In the genomic region with DNA sequence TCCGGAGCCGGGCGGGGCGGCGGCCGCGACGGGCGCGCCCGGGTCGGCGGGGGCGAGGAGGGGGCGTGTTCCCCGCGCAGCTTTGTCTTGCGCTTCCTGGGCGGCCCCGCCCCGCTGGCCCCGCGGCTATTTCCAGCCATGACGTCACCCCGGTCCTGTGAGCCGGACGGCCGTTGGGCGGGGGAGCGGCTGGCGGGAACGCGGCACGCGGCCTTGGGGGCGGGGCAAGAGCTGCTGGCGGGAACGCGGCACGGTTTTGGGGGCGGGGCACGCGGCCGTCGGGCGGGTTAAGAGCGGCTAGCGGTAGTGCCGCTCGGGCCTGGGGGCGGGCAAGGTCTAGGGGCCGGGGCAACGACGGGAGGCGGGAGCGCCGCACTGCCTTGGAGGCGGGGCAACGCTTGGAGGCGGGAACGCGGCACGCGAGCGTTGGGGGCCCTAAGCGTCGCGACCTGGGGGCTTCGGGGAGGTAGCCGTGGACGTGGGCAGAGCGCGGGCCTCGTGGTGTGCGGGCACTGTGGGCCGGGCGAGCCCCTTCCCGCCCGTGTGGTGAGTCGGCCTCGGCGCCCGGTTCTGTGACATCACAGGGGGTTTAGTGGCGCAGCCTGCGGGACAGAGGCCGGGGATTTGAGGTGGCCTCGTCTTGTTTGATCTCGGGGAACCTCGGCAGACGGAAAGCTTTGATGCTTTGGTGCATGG, we compare ENCODE assay signal across 8 cellular contexts. TPM values are rescaled to one million over a fixed set of nuclear protein-coding genes. Genes with fewer than 3 reads are reported as not detected.
DNase-seq lines count a peak whose midpoint lies in the region; ATAC-seq, FAIRE-seq and TF ChIP-seq lines count a peak whose summit lies in the region.

No MANE protein-coding gene starts in this region.

- no peak for FAIRE-seq in A549 (lab: Jason Lieb, UNC)

- TF ChIP-seq EP300 in A549 (IDR thresholded peaks at IDR 0.05): no peak

- peaks cover 5 to 18% of the 10 kb centered on the region in 2 donors for H3K36me3 ChIP-seq in duodenal mucosa (ENCODE audit: control insufficient read depth in 1 of 2, insufficient read depth in 2 of 2, low read length in 2 of 2)
- peaks cover 30% of the 10 kb centered on the region for H3K36me3 ChIP-seq in lower lobe of right lung

- peak overlapping the region; percentile 39 to 57 for H3K9ac ChIP-seq in duodenal mucosa (ENCODE audit: low read depth in 1 of 2, low read length in 2 of 2)

- POLR2A ChIA-PET in A549 (lab: Yijun Ruan, JAX): interaction anchor here (0.8 to 1.4 kb wide), 4 partner anchors 60 to 245 kb away, joined by 3 to 5 read pairs (median 3); a partner anchor contains a TSS

- H3K27ac ChIP-seq in A549 (peak overlapping the region; percentile 87 to 90), duodenal mucosa (ENCODE audit: low read depth, low read length) (peak overlapping the region; percentile 99), lower lobe of right lung (peak overlapping the region; percentile 94)

- CTCF ChIA-PET in A549 (lab: Yijun Ruan, JAX): interaction anchor here (0.6 to 12.5 kb wide), 10 partner anchors 9 to 391 kb away, joined by 3 to 232 read pairs (median 5); no protein-coding TSS in a partner anchor

- TF ChIP-seq RAD21 in A549 (conservative IDR thresholded peaks at IDR 0.05 in 1 of 2, IDR thresholded peaks at IDR 0.05 in 1 of 2): no peak

- H3K4me3 ChIP-seq in A549 (peak overlapping the region; percentile 89), duodenal mucosa (ENCODE audit: low read depth in 1 of 2, low read length in 2 of 2) (peak overlapping the region; percentile 55 to 70), lower lobe of right lung (peak overlapping the region; percentile 63)

- ATAC-seq in A549 (peak; percentile 48 to 61), GM18868 (IDR thresholded peaks at IDR 0.05; ENCODE audit: unreplicated experiment) (peak; percentile 53), HG03175 (IDR thresholded peaks at IDR 0.05; ENCODE audit: unreplicated experiment) (peak; percentile 64), lower lobe of right lung (peak; percentile 85 to 89)

- H3K9me3 ChIP-seq in A549 (peaks cover 12% of the 10 kb centered on the region), duodenal mucosa (ENCODE audit: control insufficient read depth in 1 of 2, low read length in 2 of 2) (no peaks in the 10 kb centered on the region), lower lobe of right lung (no peaks in the 10 kb centered on the region)

- no peaks in the 10 kb centered on the region for H3K27me3 ChIP-seq in duodenal mucosa (ENCODE audit: control insufficient read depth in 1 of 2, insufficient read depth in 2 of 2, low read length in 2 of 2)
- no peaks in the 10 kb centered on the region for H3K27me3 ChIP-seq in lower lobe of right lung (ENCODE audit: low read depth)

- TF ChIP-seq POLR2A in A549 (IDR thresholded peaks at IDR 0.05; ENCODE audit: low read length): no peak

- TF ChIP-seq CTCF in A549 (IDR thresholded peaks at IDR 0.05) (no peak), lower lobe of right lung (IDR thresholded peaks at IDR 0.05) (no peak)

- intact Hi-C loops in lower lobe of right lung (cut with DNase I): loop anchor here (10.0 kb wide), 1 partner anchor 59 kb away; no protein-coding TSS in a partner anchor

- H3K4me2 ChIP-seq in A549: peak overlapping the region; percentile 100

- DNase-seq in A549 (ENCODE audit: low read depth in 1 of 2, low spot score in 1 of 2) (peak; percentile 79 to 93), NCI-H526 (lab: John Stamatoyannopoulos, UW) (peak; percentile 36 to 92), lower lobe of right lung (peak; percentile 99)
- peak; percentile 88 to 97 for DNase-seq in activated CD8-positive, alpha-beta memory T cell treated with anti-CD3 and anti-CD28 coated beads for 1 hour (ENCODE audit: extremely low read depth in 1 of 2, low read depth in 1 of 2)
- DNase-seq in stimulated activated CD4-positive, alpha-beta T cell treated with anti-CD3 and anti-CD28 coated beads, Interleukin-4, amount 100 ng/mL, for 24 hours: peak; percentile 86

- H3K4me1 ChIP-seq in A549 (no peaks in the 10 kb centered on the region; the same call in 2 of the 3 replicates), duodenal mucosa (ENCODE audit: control insufficient read depth in 1 of 2, insufficient read depth in 2 of 2, low read length in 2 of 2) (peaks cover 15 to 28% of the 10 kb centered on the region in 2 donors), lower lobe of right lung (peaks cover 75% of the 10 kb centered on the region)

- 77% methylated on average over 26 of the region's 90 CpGs for WGBS in A549 (ENCODE audit: missing lambda C conversion rate)

TF ChIP-seq in A549, 52 proteins besides CTCF, POLR2A, EP300 and RAD21:
- TF ChIP-seq, protein P1, sequence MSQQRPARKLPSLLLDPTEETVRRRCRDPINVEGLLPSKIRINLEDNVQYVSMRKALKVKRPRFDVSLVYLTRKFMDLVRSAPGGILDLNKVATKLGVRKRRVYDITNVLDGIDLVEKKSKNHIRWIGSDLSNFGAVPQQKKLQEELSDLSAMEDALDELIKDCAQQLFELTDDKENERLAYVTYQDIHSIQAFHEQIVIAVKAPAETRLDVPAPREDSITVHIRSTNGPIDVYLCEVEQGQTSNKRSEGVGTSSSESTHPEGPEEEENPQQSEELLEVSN (IDR thresholded peaks at IDR 0.05; ENCODE audit: borderline replicate concordance, low read depth): peak; percentile 98
- TF ChIP-seq SMC3 (IDR thresholded peaks at IDR 0.05) (no peak), PHF8 (IDR thresholded peaks at IDR 0.05; ENCODE audit: borderline replicate concordance, low read depth) (no peak), JUN (IDR thresholded peaks at IDR 0.05) (peak in 1 of 2 experiments; percentile 42; a peak in 1 of 5 replicates), HOXA7 (CRISPR knock-in tag; IDR thresholded peaks at IDR 0.05) (no peak), JUNB (IDR thresholded peaks at IDR 0.05) (no peak), GATA3 (IDR thresholded peaks at IDR 0.05; ENCODE audit: borderline replicate concordance) (no peak), FOSL2 (IDR thresholded peaks at IDR 0.05) (no peak), FOSL2 (CRISPR knock-in tag; IDR thresholded peaks at IDR 0.05) (peak; percentile 62)
- TF ChIP-seq, protein P2, sequence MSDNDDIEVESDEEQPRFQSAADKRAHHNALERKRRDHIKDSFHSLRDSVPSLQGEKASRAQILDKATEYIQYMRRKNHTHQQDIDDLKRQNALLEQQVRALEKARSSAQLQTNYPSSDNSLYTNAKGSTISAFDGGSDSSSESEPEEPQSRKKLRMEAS (IDR thresholded peaks at IDR 0.05): peak; percentile 94

RNA-seq across cellular contexts. Expression of a gene that starts 0.7 kb away (rescaled TPM):
- polyA plus RNA-seq in A549 (2011; rRNA removed) (8.2 and 10.0 TPM in 2 replicates), A549 (2017; fragmentation: RNase III; extraction: RNeasy Plus Mini Kit Qiagen cat#74134 plus additional on column Dnase treatment) (2.4 to 3.0 TPM (median 2.8 TPM) in 3 replicates)
- polyA plus RNA-seq in A549 (2012; cell fraction: cytosol; rRNA removed): 6.4 and 7.0 TPM in 2 replicates
- polyA plus RNA-seq in A549 (2012; cell fraction: nucleus; rRNA removed): 7.4 and 8.3 TPM in 2 replicates
- 13.2 and 22.4 TPM in 2 replicates for polyA minus RNA-seq in A549 (2011; rRNA and poly(A)+ RNA removed)
- 40.8 TPM for total RNA-seq in lower lobe of right lung

RNA-seq across cellular contexts. Expression of a gene that starts 36.2 kb away (rescaled TPM):
- polyA plus RNA-seq in A549 (2011; rRNA removed) (0.53 and 0.68 TPM in 2 replicates), A549 (2017; fragmentation: RNase III; extraction: RNeasy Plus Mini Kit Qiagen cat#74134 plus additional on column Dnase treatment) (0.64 to 1.2 TPM (median 1.1 TPM) in 3 replicates)
- 0.41 and 0.87 TPM in 2 replicates for polyA plus RNA-seq in A549 (2012; cell fraction: cytosol; rRNA removed)
- 0.48 and 0.71 TPM in 2 replicates for polyA plus RNA-seq in A549 (2012; cell fraction: nucleus; rRNA removed)
- polyA minus RNA-seq in A549 (2011; rRNA and poly(A)+ RNA removed): 0.17 and 1.2 TPM in 2 replicates
- 2.6 TPM for total RNA-seq in lower lobe of right lung

Comparison
In these comparisons a context has a peak if more than half of its experiments do, and no peak if none do; other contexts are left out.
1. Peak in every context shown above with its lines: DNase-seq, ATAC-seq, H3K4me3 ChIP-seq and H3K27ac ChIP-seq.